Comparison of ENCODE assay signal across 9 cellular contexts in the genomic region with DNA sequence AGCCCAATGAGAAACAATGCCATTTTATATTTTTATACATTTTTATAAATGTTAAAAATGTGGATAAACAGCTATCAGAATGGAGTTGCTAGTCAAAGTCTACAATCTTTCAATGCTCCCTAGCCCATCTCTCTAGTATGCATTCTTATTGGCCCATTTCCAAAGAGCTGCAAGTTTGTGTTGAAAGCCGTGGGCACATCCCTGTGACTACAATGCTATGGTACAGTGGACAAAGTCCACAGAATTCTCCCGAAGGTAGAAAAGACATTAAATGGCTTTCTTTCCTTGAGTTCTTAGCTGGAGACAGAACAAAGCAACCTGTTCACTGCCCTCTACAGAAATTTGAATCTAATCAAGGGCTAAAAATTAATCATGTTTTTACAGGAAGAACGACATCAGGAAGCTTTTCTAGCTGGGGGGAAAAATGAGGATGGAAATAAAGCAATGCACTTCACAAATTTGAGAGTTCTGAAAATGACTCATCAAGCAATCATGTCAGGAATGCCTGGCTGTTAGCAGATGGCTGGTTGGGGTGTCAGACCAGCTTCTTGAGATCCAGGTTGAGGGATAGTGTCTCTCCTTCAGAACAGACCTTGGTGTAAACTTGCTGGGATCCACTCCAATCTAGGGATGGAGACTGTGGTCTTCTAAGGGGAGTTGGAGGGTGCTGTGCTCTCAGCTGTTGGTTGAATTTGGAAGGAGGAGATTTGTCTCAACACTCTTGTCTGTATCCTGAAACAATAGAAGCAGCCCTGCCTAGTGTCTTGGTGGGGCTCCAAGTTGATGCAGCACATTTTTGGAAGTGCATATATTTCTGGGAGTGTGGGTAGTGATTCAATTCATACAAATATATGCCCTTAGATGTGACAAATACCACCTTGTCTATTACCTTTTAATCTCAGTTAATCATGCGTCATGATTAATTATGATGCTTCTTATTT.
DNase-seq lines count a peak whose midpoint lies in the region; ATAC-seq and TF ChIP-seq lines count a peak whose summit lies in the region.
"Had no signal": no experiment of that assay in that cellular context is flagged by ENCODE, and none has a peak within 500 bp of the region (broad histone marks: within the 10 kb centered on the region; RNA-seq: fewer than 3 reads in every experiment).

No MANE protein-coding gene starts in this region.

- DNase-seq in H7 (peak; percentile 17), fibroblast of the conjunctiva (ENCODE audit: low read depth) (peak; percentile 21), osteocyte (ENCODE audit: extremely low spot score, unreplicated experiment) (no peak), NCI-H524 treated with DMSO at 0.1 percent for 48 hours (lab: John Stamatoyannopoulos, UW) (no peak), C1 segment of cervical spinal cord (lab: John Stamatoyannopoulos, UW) (no peak), GM13977 (ENCODE audit: low spot score) (no peak)
- DNase-seq: activated CD4-positive, alpha-beta T cell treated with anti-CD3 and anti-CD28 coated beads for 48 hours had no signal

- ATAC-seq in SK-N-SH treated with all-trans-retinoic acid at 6 μM for 48 hours (peak; percentile 74), GM18868 (IDR thresholded peaks at IDR 0.05; ENCODE audit: unreplicated experiment) (no peak)

- peaks cover 45% of the 10 kb centered on the region for H3K4me1 Mint-ChIP-seq in osteocyte (ENCODE audit: unreplicated experiment)

- no peaks in the 10 kb centered on the region for H3K27me3 Mint-ChIP-seq in osteocyte (ENCODE audit: unreplicated experiment)

- H3K9me3 Mint-ChIP-seq in osteocyte (ENCODE audit: unreplicated experiment) = no peaks in the 10 kb centered on the region

- no peak overlapping the region for H3K4me3 ChIP-seq in H7 (ENCODE audit: insufficient read depth, low read depth, low read length)

- TF ChIP-seq CTCF in osteocyte (IDR thresholded peaks at IDR 0.05) (no peak), GM13977 (IDR thresholded peaks at IDR 0.05; ENCODE audit: extremely low read depth, insufficient read depth, missing control alignments) (no peak)

- H3K4me3 Mint-ChIP-seq in osteocyte (ENCODE audit: unreplicated experiment) = no peak overlapping the region

- H3K27ac Mint-ChIP-seq in osteocyte (ENCODE audit: unreplicated experiment) = peak overlapping the region; percentile 79

- H3K27me3 ChIP-seq in H7 (ENCODE audit: control insufficient read depth, insufficient read depth, low read length) = no peaks in the 10 kb centered on the region

- in situ Hi-C loops in GM13977 (cut with MboI; ENCODE audit: low pct_unique_long_range_greater_than_20kb, low sequenced_read_pairs, unreplicated experiment) = no loop called here

- H3K36me3 ChIP-seq in H7 (replicated peaks; ENCODE audit: control insufficient read depth, insufficient read depth, low read length) = no peaks in the 10 kb centered on the region

- H3K36me3 Mint-ChIP-seq in osteocyte (ENCODE audit: unreplicated experiment) = no peaks in the 10 kb centered on the region

TF ChIP-seq in SK-N-SH treated with all-trans-retinoic acid at 6 μM for 48 hours, 23 proteins besides CTCF, POLR2A, EP300 and RAD21 (continues in another document):
- TF ChIP-seq, protein P1, sequence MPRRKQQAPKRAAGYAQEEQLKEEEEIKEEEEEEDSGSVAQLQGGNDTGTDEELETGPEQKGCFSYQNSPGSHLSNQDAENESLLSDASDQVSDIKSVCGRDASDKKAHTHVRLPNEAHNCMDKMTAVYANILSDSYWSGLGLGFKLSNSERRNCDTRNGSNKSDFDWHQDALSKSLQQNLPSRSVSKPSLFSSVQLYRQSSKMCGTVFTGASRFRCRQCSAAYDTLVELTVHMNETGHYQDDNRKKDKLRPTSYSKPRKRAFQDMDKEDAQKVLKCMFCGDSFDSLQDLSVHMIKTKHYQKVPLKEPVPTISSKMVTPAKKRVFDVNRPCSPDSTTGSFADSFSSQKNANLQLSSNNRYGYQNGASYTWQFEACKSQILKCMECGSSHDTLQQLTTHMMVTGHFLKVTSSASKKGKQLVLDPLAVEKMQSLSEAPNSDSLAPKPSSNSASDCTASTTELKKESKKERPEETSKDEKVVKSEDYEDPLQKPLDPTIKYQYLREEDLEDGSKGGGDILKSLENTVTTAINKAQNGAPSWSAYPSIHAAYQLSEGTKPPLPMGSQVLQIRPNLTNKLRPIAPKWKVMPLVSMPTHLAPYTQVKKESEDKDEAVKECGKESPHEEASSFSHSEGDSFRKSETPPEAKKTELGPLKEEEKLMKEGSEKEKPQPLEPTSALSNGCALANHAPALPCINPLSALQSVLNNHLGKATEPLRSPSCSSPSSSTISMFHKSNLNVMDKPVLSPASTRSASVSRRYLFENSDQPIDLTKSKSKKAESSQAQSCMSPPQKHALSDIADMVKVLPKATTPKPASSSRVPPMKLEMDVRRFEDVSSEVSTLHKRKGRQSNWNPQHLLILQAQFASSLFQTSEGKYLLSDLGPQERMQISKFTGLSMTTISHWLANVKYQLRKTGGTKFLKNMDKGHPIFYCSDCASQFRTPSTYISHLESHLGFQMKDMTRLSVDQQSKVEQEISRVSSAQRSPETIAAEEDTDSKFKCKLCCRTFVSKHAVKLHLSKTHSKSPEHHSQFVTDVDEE (CRISPR knock-in tag; IDR thresholded peaks at IDR 0.05) = peak; percentile 21; the same call in 1 of the 2 replicates
- TF ChIP-seq ESRRG (CRISPR knock-in tag; IDR thresholded peaks at IDR 0.05) (no peak), BACH2 (CRISPR knock-in tag; IDR thresholded peaks at IDR 0.05; ENCODE audit: borderline replicate concordance) (no peak), GLIS3 (CRISPR knock-in tag; IDR thresholded peaks at IDR 0.05) (no peak), ARNTL (CRISPR knock-in tag; IDR thresholded peaks at IDR 0.05; ENCODE audit: borderline replicate concordance, low read depth) (no peak), ZNF8 (CRISPR knock-in tag; IDR thresholded peaks at IDR 0.05) (no peak), TCF4 (CRISPR knock-in tag; IDR thresholded peaks at IDR 0.05; ENCODE audit: borderline replicate concordance) (no peak), ZNF70 (CRISPR knock-in tag; IDR thresholded peaks at IDR 0.05) (no peak), ZFP3 (CRISPR knock-in tag; IDR thresholded peaks at IDR 0.05) (no peak; the same call in 1 of the 2 replicates), TOX (CRISPR knock-in tag; IDR thresholded peaks at IDR 0.05; ENCODE audit: borderline replicate concordance) (no peak), ZC3H10 (CRISPR knock-in tag; IDR thresholded peaks at IDR 0.05) (no peak), ZNF565 (CRISPR knock-in tag; conservative IDR thresholded peaks at IDR 0.05; ENCODE audit: low read depth) (0 out of 2 replicates have a peak, but pooled peaks have one; percentile 40), CSDC2 (CRISPR knock-in tag; IDR thresholded peaks at IDR 0.05) (peak; percentile 45; the same call in 1 of the 2 replicates), OSR1 (CRISPR knock-in tag; IDR thresholded peaks at IDR 0.05) (no peak), ZFP30 (CRISPR knock-in tag; IDR thresholded peaks at IDR 0.05) (no peak), PPARA (CRISPR knock-in tag; IDR thresholded peaks at IDR 0.05; ENCODE audit: borderline replicate concordance) (no peak), RARB (CRISPR knock-in tag; IDR thresholded peaks at IDR 0.05) (no peak), SNAI2 (CRISPR knock-in tag; IDR thresholded peaks at IDR 0.05) (0 out of 2 replicates have a peak, but pooled peaks have one; percentile 76)
- TF ChIP-seq, protein P2, sequence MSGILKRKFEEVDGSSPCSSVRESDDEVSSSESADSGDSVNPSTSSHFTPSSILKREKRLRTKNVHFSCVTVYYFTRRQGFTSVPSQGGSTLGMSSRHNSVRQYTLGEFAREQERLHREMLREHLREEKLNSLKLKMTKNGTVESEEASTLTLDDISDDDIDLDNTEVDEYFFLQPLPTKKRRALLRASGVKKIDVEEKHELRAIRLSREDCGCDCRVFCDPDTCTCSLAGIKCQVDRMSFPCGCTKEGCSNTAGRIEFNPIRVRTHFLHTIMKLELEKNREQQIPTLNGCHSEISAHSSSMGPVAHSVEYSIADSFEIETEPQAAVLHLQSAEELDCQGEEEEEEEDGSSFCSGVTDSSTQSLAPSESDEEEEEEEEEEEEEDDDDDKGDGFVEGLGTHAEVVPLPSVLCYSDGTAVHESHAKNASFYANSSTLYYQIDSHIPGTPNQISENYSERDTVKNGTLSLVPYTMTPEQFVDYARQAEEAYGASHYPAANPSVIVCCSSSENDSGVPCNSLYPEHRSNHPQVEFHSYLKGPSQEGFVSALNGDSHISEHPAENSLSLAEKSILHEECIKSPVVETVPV (CRISPR knock-in tag; IDR thresholded peaks at IDR 0.05) = no peak
- TF ChIP-seq, protein P3, sequence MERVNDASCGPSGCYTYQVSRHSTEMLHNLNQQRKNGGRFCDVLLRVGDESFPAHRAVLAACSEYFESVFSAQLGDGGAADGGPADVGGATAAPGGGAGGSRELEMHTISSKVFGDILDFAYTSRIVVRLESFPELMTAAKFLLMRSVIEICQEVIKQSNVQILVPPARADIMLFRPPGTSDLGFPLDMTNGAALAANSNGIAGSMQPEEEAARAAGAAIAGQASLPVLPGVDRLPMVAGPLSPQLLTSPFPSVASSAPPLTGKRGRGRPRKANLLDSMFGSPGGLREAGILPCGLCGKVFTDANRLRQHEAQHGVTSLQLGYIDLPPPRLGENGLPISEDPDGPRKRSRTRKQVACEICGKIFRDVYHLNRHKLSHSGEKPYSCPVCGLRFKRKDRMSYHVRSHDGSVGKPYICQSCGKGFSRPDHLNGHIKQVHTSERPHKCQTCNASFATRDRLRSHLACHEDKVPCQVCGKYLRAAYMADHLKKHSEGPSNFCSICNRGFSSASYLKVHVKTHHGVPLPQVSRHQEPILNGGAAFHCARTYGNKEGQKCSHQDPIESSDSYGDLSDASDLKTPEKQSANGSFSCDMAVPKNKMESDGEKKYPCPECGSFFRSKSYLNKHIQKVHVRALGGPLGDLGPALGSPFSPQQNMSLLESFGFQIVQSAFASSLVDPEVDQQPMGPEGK (CRISPR knock-in tag; IDR thresholded peaks at IDR 0.05; ENCODE audit: borderline replicate concordance) = peak; percentile 94; the same call in 1 of the 2 replicates
- TF ChIP-seq, protein P4, sequence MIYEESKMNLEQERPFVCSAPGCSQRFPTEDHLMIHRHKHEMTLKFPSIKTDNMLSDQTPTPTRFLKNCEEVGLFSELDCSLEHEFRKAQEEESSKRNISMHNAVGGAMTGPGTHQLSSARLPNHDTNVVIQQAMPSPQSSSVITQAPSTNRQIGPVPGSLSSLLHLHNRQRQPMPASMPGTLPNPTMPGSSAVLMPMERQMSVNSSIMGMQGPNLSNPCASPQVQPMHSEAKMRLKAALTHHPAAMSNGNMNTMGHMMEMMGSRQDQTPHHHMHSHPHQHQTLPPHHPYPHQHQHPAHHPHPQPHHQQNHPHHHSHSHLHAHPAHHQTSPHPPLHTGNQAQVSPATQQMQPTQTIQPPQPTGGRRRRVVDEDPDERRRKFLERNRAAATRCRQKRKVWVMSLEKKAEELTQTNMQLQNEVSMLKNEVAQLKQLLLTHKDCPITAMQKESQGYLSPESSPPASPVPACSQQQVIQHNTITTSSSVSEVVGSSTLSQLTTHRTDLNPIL (CRISPR knock-in tag; IDR thresholded peaks at IDR 0.05; ENCODE audit: low read depth) = peak; percentile 70

Comparison
In these comparisons a context has a peak if more than half of its experiments do, and no peak if none do; other contexts are left out.
1. DNase-seq: peak in H7 (single experiment) and fibroblast of the conjunctiva (single experiment); none in osteocyte (single experiment), NCI-H524 treated with DMSO at 0.1 percent for 48 hours (single experiment), C1 segment of cervical spinal cord (0 of 14) and GM13977 (single experiment).